ENCODE assay signal across 1 cellular context in genomic region chr11:34994859-34995258, GRCh38.
TF ChIP-seq lines count a peak whose summit lies in the region.

No MANE protein-coding gene starts in this region.

TF ChIP-seq in IMR-90, 13 proteins besides CTCF, POLR2A, EP300 and RAD21 (continued from another document):
- TF ChIP-seq ELK1 (IDR thresholded peaks at IDR 0.05; ENCODE audit: borderline replicate concordance, low read depth, low read length) (no peak), USF2 (IDR thresholded peaks at IDR 0.05; ENCODE audit: low read depth, low read length) (no peak), MAZ (IDR thresholded peaks at IDR 0.05; ENCODE audit: borderline replicate concordance, low read depth, low read length) (no peak), MXI1 (IDR thresholded peaks at IDR 0.05; ENCODE audit: borderline replicate concordance, low read depth, low read length) (no peak), MAFK (IDR thresholded peaks at IDR 0.05; ENCODE audit: low read depth, low read length) (no peak), FOS (IDR thresholded peaks at IDR 0.05; ENCODE audit: low read depth, low read length) (no peak)
